Comparison of ENCODE assay signal across 29 cellular contexts in the genomic region with DNA sequence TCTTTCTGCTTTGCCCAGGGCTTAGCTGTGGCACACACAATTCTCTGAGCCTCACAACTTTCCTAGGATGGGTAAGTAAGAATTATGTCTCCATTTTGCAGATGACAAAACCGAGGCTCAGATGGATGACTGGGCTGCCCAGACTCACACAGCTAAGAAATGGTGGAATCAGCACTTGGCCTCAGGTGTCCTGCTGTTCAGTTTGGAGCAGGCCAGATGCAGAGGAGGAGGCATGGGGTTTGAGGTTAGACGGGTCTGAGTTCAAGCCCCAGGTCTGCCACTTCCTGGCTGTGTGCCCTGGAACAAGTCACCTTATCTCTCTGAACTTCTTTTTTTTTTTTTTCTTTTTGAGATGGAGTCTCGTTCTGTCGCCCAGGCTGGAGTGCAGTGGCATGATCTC. TPM values are rescaled to one million over a fixed set of nuclear protein-coding genes. Genes with fewer than 3 reads are reported as not detected.
"Had no signal": no experiment of that assay in that cellular context is flagged by ENCODE, and none has a peak within 500 bp of the region (broad histone marks: within the 10 kb centered on the region; RNA-seq: fewer than 3 reads in every experiment).

No MANE protein-coding gene starts in this region.

- H3K27me3 ChIP-seq: breast epithelium, esophagus squamous epithelium, heart right ventricle, testis, vagina had no signal

- H3K27ac ChIP-seq: epithelial cell of prostate, neutrophil, testis, transverse colon, vagina, VCaP had no signal

- H3K4me1 ChIP-seq: transverse colon had no signal

- H3K4me3 ChIP-seq: breast epithelium, heart right ventricle, lung, mucosa of descending colon, skin epidermis, testis, transverse colon, vagina had no signal

- FAIRE-seq: endometrium had no signal

- ATAC-seq: activated CD4-positive, CD25-positive, alpha-beta regulatory T cell treated with anti-CD3 and anti-CD28 coated beads, Interleukin-2, amount 50 U/mL, for 24 hours; activated naive CD4-positive, alpha-beta T cell treated with anti-CD3 and anti-CD28 coated beads, Interleukin-2, amount 50 U/mL, for 72 hours; activated T-cell treated with anti-CD3 and anti-CD28 coated beads, Interleukin-2, amount 50 U/mL, for 4 hours; activated T-helper 17 cell treated with anti-CD3 and anti-CD28 coated beads, Interleukin-2, amount 50 U/mL, for 72 hours; heart right ventricle; mucosa of descending colon; natural killer cell treated with Interleukin-12 subunit alpha and Interleukin-12 subunit beta and Interleukin-15 and Interleukin-18, amount 100 ng/mL, for 72 hours; sciatic nerve; stimulated activated naive CD8-positive, alpha-beta T cell treated with anti-CD3 and anti-CD28 coated beads, Interleukin-15, Interleukin-2, amounts not matched to agents 100 U/mL and 50 U/mL, for 24 hours had no signal

- DNase-seq: activated CD4-positive, alpha-beta T cell treated with anti-CD3 and anti-CD28 coated beads for 48 hours; activated CD4-positive, alpha-beta T cell treated with anti-CD3 and anti-CD28 coated beads, Interleukin-2, amount 50 U/mL, for 48 hours; activated gamma-delta T cell treated with Interleukin-2 at 50 U/mL for 16 hours; activated T-cell treated with anti-CD3 and anti-CD28 coated beads, Interleukin-2, amount 50 U/mL, for 4 hours; effector CD8-positive, alpha-beta T cell; esophagus squamous epithelium; foreskin melanocyte; heart right ventricle; mucosa of descending colon; stimulated activated CD4-positive, alpha-beta T cell treated with anti-CD3 and anti-CD28 coated beads, Interleukin-12 subunit alpha, Interleukin-12 subunit beta, amount 100 ng/mL, for 4 hours; stimulated activated CD4-positive, alpha-beta T cell treated with anti-CD3 and anti-CD28 coated beads, Interleukin-4, amount 100 ng/mL, for 1 hour; stimulated activated naive CD8-positive, alpha-beta T cell treated with anti-CD3 and anti-CD28 coated beads, Interleukin-15, Interleukin-2, amounts not matched to agents 100 U/mL and 50 U/mL, for 24 hours; T-helper 1 cell; testis; transverse colon had no signal

- H3K9me3 ChIP-seq: breast epithelium, esophagus squamous epithelium, heart right ventricle, mucosa of descending colon, neutrophil, testis, transverse colon, vagina had no signal

- H3K36me3 ChIP-seq: breast epithelium, esophagus squamous epithelium, heart right ventricle, neutrophil, transverse colon, vagina had no signal

RNA-seq across cellular contexts. Expression of a gene that starts 1.7 kb away (rescaled TPM):
- total RNA-seq: natural killer cell treated with Interleukin-12 subunit alpha and Interleukin-12 subunit beta and Interleukin-15 and Interleukin-18, amount 100 ng/mL, for 72 hours; osteocyte had no signal
